8 cellular contexts compared by ENCODE assay signal in genomic region chr3:146250449-146251382, GRCh38. TPM values are rescaled to one million over a fixed set of nuclear protein-coding genes. Genes with fewer than 3 reads are reported as not detected.
DNase-seq lines count a peak whose midpoint lies in the region; ATAC-seq lines count a peak whose summit lies in the region.

PLSCR4 (minus strand) TSS chr3:146251105; CDS start chr3:146222071, 29,034 bp downstream.

- CTCF ChIA-PET in activated CD8-positive, alpha-beta memory T cell treated with anti-CD3 and anti-CD28 coated beads, Interleukin-2, amount 10 ng/mL, durations not matched to agents 7 days and 5 days (lab: Charles Lee): no interaction called here

- peak; percentile 84 for ATAC-seq in activated CD8-positive, alpha-beta memory T cell treated with anti-CD3 and anti-CD28 coated beads, Interleukin-2, amount 10 ng/mL, durations not matched to agents 7 days and 5 days
- ATAC-seq in HG02678 (IDR thresholded peaks at IDR 0.05; ENCODE audit: unreplicated experiment): peak; percentile 58
- peak; percentile 19 for ATAC-seq in central memory CD8-positive, alpha-beta T cell (replicated peaks; ENCODE audit: extremely low read depth, poor library complexity, severe bottlenecking)
- peak; percentile 97 for ATAC-seq in sciatic nerve
- ATAC-seq in HG03196 (IDR thresholded peaks at IDR 0.05; ENCODE audit: unreplicated experiment): no peak

- intact Hi-C loops in sciatic nerve (cut with DNase I): no loop called here

- H3K4me1 Mint-ChIP-seq in activated CD8-positive, alpha-beta memory T cell treated with anti-CD3 and anti-CD28 coated beads, Interleukin-2, amount 10 ng/mL, durations not matched to agents 7 days and 5 days: peaks cover 6% of the 10 kb centered on the region
- H3K4me1 Mint-ChIP-seq in central memory CD8-positive, alpha-beta T cell: no peaks in the 10 kb centered on the region

- H3K27ac Mint-ChIP-seq in activated CD8-positive, alpha-beta memory T cell treated with anti-CD3 and anti-CD28 coated beads, Interleukin-2, amount 10 ng/mL, durations not matched to agents 7 days and 5 days: no peak within 1 kb of the TSS
- no peak within 1 kb of the TSS for H3K27ac Mint-ChIP-seq in central memory CD8-positive, alpha-beta T cell (ENCODE audit: low read depth)

- no peaks in the 10 kb centered on the region for H3K36me3 Mint-ChIP-seq in activated CD8-positive, alpha-beta memory T cell treated with anti-CD3 and anti-CD28 coated beads, Interleukin-2, amount 10 ng/mL, durations not matched to agents 7 days and 5 days
- no peaks in the 10 kb centered on the region for H3K36me3 Mint-ChIP-seq in central memory CD8-positive, alpha-beta T cell (ENCODE audit: insufficient read depth)

- no peak for DNase-seq in activated CD8-positive, alpha-beta memory T cell treated with anti-CD3 and anti-CD28 coated beads, Interleukin-2, amount 10 ng/mL, durations not matched to agents 7 days and 5 days
- DNase-seq in activated CD8-positive, alpha-beta memory T cell treated with anti-CD3 and anti-CD28 coated beads, Interleukin-2, amount 50 U/mL, for 4 hours: no peak
- peak; percentile 77 for DNase-seq in RPMI7951 (ENCODE audit: low read depth)
- no peak for DNase-seq in central memory CD8-positive, alpha-beta T cell (ENCODE audit: low spot score in 2 of 2)
- DNase-seq in iPS-NIHi11 (ENCODE audit: low spot score): peak; percentile 73
- peak; percentile 91 for DNase-seq in sciatic nerve (ENCODE audit: low spot score)

- no peaks in the 10 kb centered on the region for H3K9me3 Mint-ChIP-seq in activated CD8-positive, alpha-beta memory T cell treated with anti-CD3 and anti-CD28 coated beads, Interleukin-2, amount 10 ng/mL, durations not matched to agents 7 days and 5 days (ENCODE audit: low read depth)
- H3K9me3 Mint-ChIP-seq in central memory CD8-positive, alpha-beta T cell: no peaks in the 10 kb centered on the region

- H3K4me3 Mint-ChIP-seq in activated CD8-positive, alpha-beta memory T cell treated with anti-CD3 and anti-CD28 coated beads, Interleukin-2, amount 10 ng/mL, durations not matched to agents 7 days and 5 days: peak within 1 kb of the TSS; percentile 69
- peak within 1 kb of the TSS; percentile 59 for H3K4me3 Mint-ChIP-seq in central memory CD8-positive, alpha-beta T cell

- peaks cover 37% of the 10 kb centered on the region for H3K27me3 Mint-ChIP-seq in activated CD8-positive, alpha-beta memory T cell treated with anti-CD3 and anti-CD28 coated beads, Interleukin-2, amount 10 ng/mL, durations not matched to agents 7 days and 5 days
- peaks cover 57% of the 10 kb centered on the region for H3K27me3 Mint-ChIP-seq in central memory CD8-positive, alpha-beta T cell

RNA-seq across cellular contexts. Expression of gene PLSCR4, which starts in this region (rescaled TPM):
- total RNA-seq in activated CD8-positive, alpha-beta memory T cell treated with anti-CD3 and anti-CD28 coated beads, Interleukin-2, amount 10 ng/mL, durations not matched to agents 7 days and 5 days: not detected
- total RNA-seq in RPMI7951 (2014; rRNA removed; shearing (Covaris generic)): 3.8 and 7.3 TPM in 2 replicates
- total RNA-seq in sciatic nerve: 242 TPM

Comparison
In these comparisons a context has a peak if more than half of its experiments do, and no peak if none do; other contexts are left out.
1. RNA of gene PLSCR4 (total RNA-seq): 242 TPM in sciatic nerve (single experiment); 3.8 to 7.3 TPM in RPMI7951 and not detected in activated CD8-positive, alpha-beta memory T cell treated with anti-CD3 and anti-CD28 coated beads, Interleukin-2, amount 10 ng/mL, durations not matched to agents 7 days and 5 days; every median in the first group is over 10 times any median in the second.
2. Peak in ATAC-seq in activated CD8-positive, alpha-beta memory T cell treated with anti-CD3 and anti-CD28 coated beads, Interleukin-2, amount 10 ng/mL, durations not matched to agents 7 days and 5 days; RNA of the gene not detected or under 1 TPM.
3. DNase-seq: peak in RPMI7951 (single experiment), iPS-NIHi11 (single experiment) and sciatic nerve (single experiment); none in activated CD8-positive, alpha-beta memory T cell treated with anti-CD3 and anti-CD28 coated beads, Interleukin-2, amount 10 ng/mL, durations not matched to agents 7 days and 5 days (single experiment), activated CD8-positive, alpha-beta memory T cell treated with anti-CD3 and anti-CD28 coated beads, Interleukin-2, amount 50 U/mL, for 4 hours (single experiment) and central memory CD8-positive, alpha-beta T cell (0 of 2).